ENCODE assay signal across 28 cellular contexts in genomic region chr10:121914661-121915060, GRCh38.
"Had no signal": no experiment of that assay in that cellular context is flagged by ENCODE, and none has a peak within 500 bp of the region (broad histone marks: within the 10 kb centered on the region; RNA-seq: fewer than 3 reads in every experiment).

No MANE protein-coding gene starts in this region.

- H3K27ac ChIP-seq: breast epithelium, esophagus squamous epithelium, gastroesophageal sphincter, left lung, neutrophil, pancreas, tibial artery, VCaP had no signal

- H3K27me3 ChIP-seq: breast epithelium, esophagus squamous epithelium, gastroesophageal sphincter, left lung, neutrophil, pancreas, tibial artery had no signal

- ATAC-seq: activated CD8-positive, alpha-beta memory T cell treated with anti-CD3 and anti-CD28 coated beads, Interleukin-2, amount 10 ng/mL, durations not matched to agents 7 days and 5 days; activated CD8-positive, alpha-beta T cell treated with anti-CD3 and anti-CD28 coated beads for 36 hours; gastroesophageal sphincter; left lung; pancreas; sciatic nerve; SK-N-SH treated with all-trans-retinoic acid at 6 μM for 48 hours; stimulated activated naive CD8-positive, alpha-beta T cell treated with anti-CD3 and anti-CD28 coated beads, Interleukin-15, Interleukin-2, amounts not matched to agents 100 U/mL and 50 U/mL, for 24 hours; T-cell had no signal

- H3K4me1 Mint-ChIP-seq: endodermal cell, nephron had no signal

- H3K4me1 ChIP-seq: breast epithelium, left lung, pancreas, tibial artery had no signal

- H3K4me3 Mint-ChIP-seq: activated CD4-positive, alpha-beta T cell treated with anti-CD3 and anti-CD28 coated beads, Interleukin-2, amount 10 ng/mL, durations not matched to agents 7 days and 5 days; activated CD8-positive, alpha-beta memory T cell treated with anti-CD3 and anti-CD28 coated beads, Interleukin-2, amount 10 ng/mL, durations not matched to agents 7 days and 5 days; activated CD8-positive, alpha-beta T cell treated with anti-CD3 and anti-CD28 coated beads for 36 hours; activated naive CD4-positive, alpha-beta T cell treated with anti-CD3 and anti-CD28 coated beads, Interleukin-2, amount 50 U/mL, for 24 hours; endodermal cell; memory B cell; nephron; T-cell; T-helper 2 cell treated with Interferon-gamma antibody and Interleukin-4, amounts not matched to agents 5 μg/mL and 100 μg/mL, for 36 hours had no signal

- DNase-seq: activated CD4-positive, alpha-beta T cell treated with anti-CD3 and anti-CD28 coated beads, Interleukin-2, amount 10 ng/mL, durations not matched to agents 7 days and 5 days; activated CD4-positive, CD25-positive, alpha-beta regulatory T cell treated with anti-CD3 and anti-CD28 coated beads, Interleukin-2, amount 50 U/mL, for 72 hours; activated CD8-positive, alpha-beta memory T cell treated with anti-CD3 and anti-CD28 coated beads, Interleukin-2, amount 10 ng/mL, durations not matched to agents 7 days and 5 days; activated CD8-positive, alpha-beta T cell treated with anti-CD3 and anti-CD28 coated beads for 36 hours; activated gamma-delta T cell treated with Interleukin-2 at 50 U/mL for 16 hours; activated T-cell treated with anti-CD3 and anti-CD28 coated beads for 4 hours; amniotic stem cell; cerebellar nuclear complex; cortex of kidney; endodermal cell; esophagus squamous epithelium; kidney; left lung; pancreas; stimulated activated CD4-positive, alpha-beta T cell treated with anti-CD3 and anti-CD28 coated beads, Interleukin-4, amount 100 ng/mL, for 1 hour; stimulated activated naive CD8-positive, alpha-beta T cell treated with anti-CD3 and anti-CD28 coated beads, Interleukin-15, Interleukin-2, amounts not matched to agents 100 U/mL and 50 U/mL, for 24 hours; T-cell; tibial artery had no signal

- H3K27me3 Mint-ChIP-seq: activated CD4-positive, alpha-beta T cell treated with anti-CD3 and anti-CD28 coated beads, Interleukin-2, amount 10 ng/mL, durations not matched to agents 7 days and 5 days; activated CD8-positive, alpha-beta memory T cell treated with anti-CD3 and anti-CD28 coated beads, Interleukin-2, amount 10 ng/mL, durations not matched to agents 7 days and 5 days; activated CD8-positive, alpha-beta T cell treated with anti-CD3 and anti-CD28 coated beads for 36 hours; activated naive CD4-positive, alpha-beta T cell treated with anti-CD3 and anti-CD28 coated beads, Interleukin-2, amount 50 U/mL, for 24 hours; memory B cell; T-cell had no signal

- H3K27ac Mint-ChIP-seq: activated CD4-positive, alpha-beta T cell treated with anti-CD3 and anti-CD28 coated beads, Interleukin-2, amount 10 ng/mL, durations not matched to agents 7 days and 5 days; activated CD8-positive, alpha-beta memory T cell treated with anti-CD3 and anti-CD28 coated beads, Interleukin-2, amount 10 ng/mL, durations not matched to agents 7 days and 5 days; activated CD8-positive, alpha-beta T cell treated with anti-CD3 and anti-CD28 coated beads for 36 hours; activated naive CD4-positive, alpha-beta T cell treated with anti-CD3 and anti-CD28 coated beads, Interleukin-2, amount 50 U/mL, for 24 hours; endodermal cell; memory B cell; nephron; T-cell; T-helper 2 cell treated with Interferon-gamma antibody and Interleukin-4, amounts not matched to agents 5 μg/mL and 100 μg/mL, for 36 hours had no signal

- H3K9me3 ChIP-seq: breast epithelium, esophagus squamous epithelium, gastroesophageal sphincter, neutrophil, pancreas, tibial artery had no signal

- H3K4me3 ChIP-seq: breast epithelium, esophagus squamous epithelium, gastroesophageal sphincter, left lung, pancreas, tibial artery had no signal

- H3K9me3 Mint-ChIP-seq: activated CD4-positive, alpha-beta T cell treated with anti-CD3 and anti-CD28 coated beads, Interleukin-2, amount 10 ng/mL, durations not matched to agents 7 days and 5 days; activated naive CD4-positive, alpha-beta T cell treated with anti-CD3 and anti-CD28 coated beads, Interleukin-2, amount 50 U/mL, for 24 hours; memory B cell; nephron; T-cell; T-helper 2 cell treated with Interferon-gamma antibody and Interleukin-4, amounts not matched to agents 5 μg/mL and 100 μg/mL, for 36 hours had no signal
